1 cellular context compared by ENCODE assay signal in the genomic region with DNA sequence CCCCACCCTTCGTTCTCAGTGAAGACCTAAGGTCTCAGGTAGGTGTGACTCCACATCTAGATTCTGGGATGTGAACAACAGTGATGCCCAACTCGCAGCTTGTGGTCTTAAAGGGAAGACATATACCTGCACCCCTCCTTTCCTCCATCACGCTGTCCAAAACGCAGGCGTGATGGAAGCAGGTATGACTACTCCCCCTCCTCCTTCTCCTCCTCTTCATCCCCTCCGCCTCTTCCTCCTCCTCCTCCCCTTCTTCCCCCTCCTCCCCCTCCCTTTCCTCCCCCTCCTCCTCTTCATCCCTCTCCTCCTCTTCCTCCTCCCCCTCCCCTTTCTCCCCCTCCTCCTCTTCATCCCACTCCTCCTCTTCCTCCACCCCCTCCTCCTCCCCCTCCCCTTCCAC.
TF ChIP-seq lines count a peak whose summit lies in the region.

No MANE protein-coding gene starts in this region.

TF ChIP-seq in endothelial cell of umbilical vein, 7 proteins besides CTCF, POLR2A, EP300 and RAD21 (continued from another document):
- no peak for TF ChIP-seq MYC (IDR thresholded peaks at IDR 0.05; ENCODE audit: low read depth, low read length)
- no peak for TF ChIP-seq EZH2 (IDR thresholded peaks at IDR 0.05; ENCODE audit: borderline replicate concordance, low read depth, low read length, severe bottlenecking)
- no peak for TF ChIP-seq GATA2 (IDR thresholded peaks at IDR 0.05; ENCODE audit: insufficient read depth, insufficient read length, low read depth, low read length)
- TF ChIP-seq FOS (IDR thresholded peaks at IDR 0.05; ENCODE audit: borderline replicate concordance, insufficient read depth, low read length), result no peak
TF ChIP-seq in endothelial cell of umbilical vein: peak in this region for 0.
